15 cellular contexts compared by ENCODE assay signal in the genomic region with DNA sequence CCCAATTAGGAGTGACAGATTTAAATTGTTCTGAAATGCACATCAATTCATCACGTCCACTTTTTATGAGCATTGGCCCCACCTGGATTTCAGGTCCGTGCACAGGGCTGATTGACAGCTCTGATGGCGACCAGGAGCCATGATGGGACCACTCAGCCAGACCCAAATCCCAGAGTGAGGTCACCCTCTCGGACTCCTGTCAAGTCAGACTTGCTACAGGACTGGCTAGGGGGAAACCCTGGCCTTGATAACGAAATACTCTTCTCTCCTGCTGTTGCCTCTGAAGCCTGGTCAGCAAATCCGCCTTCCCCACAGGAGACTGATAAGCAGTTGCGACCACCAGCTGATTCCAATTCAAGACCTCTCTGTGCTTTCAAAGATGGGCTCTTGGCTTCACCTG.
DNase-seq lines count a peak whose midpoint lies in the region; ATAC-seq and TF ChIP-seq lines count a peak whose summit lies in the region.
"Had no signal": no experiment of that assay in that cellular context is flagged by ENCODE, and none has a peak within 500 bp of the region (broad histone marks: within the 10 kb centered on the region; RNA-seq: fewer than 3 reads in every experiment).

No MANE protein-coding gene starts in this region.

- intact Hi-C loops in activated CD4-positive, alpha-beta memory T cell treated with anti-CD3 and anti-CD28 coated beads for 36 hours (cut with micrococcal nuclease), result no loop called here
- intact Hi-C loops in cardiac septum (cut with DNase I) (no loop called here), posterior vena cava (cut with DNase I) (no loop called here)

- no peak overlapping the region for H3K27ac ChIP-seq in right atrium auricular region
- no peak overlapping the region for H3K27ac ChIP-seq in tibial nerve

- H3K9me3 ChIP-seq in right atrium auricular region (peaks cover 0 to 17% of the 10 kb centered on the region in 2 donors), tibial nerve (peaks cover 0 to 58% (median 7%) of the 10 kb centered on the region in 4 donors)

- peaks cover 48% of the 10 kb centered on the region for H3K36me3 Mint-ChIP-seq in activated CD4-positive, alpha-beta memory T cell treated with anti-CD3 and anti-CD28 coated beads, Interleukin-2, amount 10 ng/mL, durations not matched to agents 7 days and 5 days (ENCODE audit: low read depth)
- H3K36me3 Mint-ChIP-seq in activated CD4-positive, alpha-beta memory T cell treated with anti-CD3 and anti-CD28 coated beads for 36 hours, result peaks cover 29% of the 10 kb centered on the region

- peaks cover 18% of the 10 kb centered on the region for H3K9me3 Mint-ChIP-seq in activated CD4-positive, alpha-beta memory T cell treated with anti-CD3 and anti-CD28 coated beads, Interleukin-2, amount 10 ng/mL, durations not matched to agents 7 days and 5 days
- peaks cover 31% of the 10 kb centered on the region for H3K9me3 Mint-ChIP-seq in activated CD4-positive, alpha-beta memory T cell treated with anti-CD3 and anti-CD28 coated beads for 36 hours

- no peaks in the 10 kb centered on the region for H3K4me1 ChIP-seq in right atrium auricular region
- no peaks in the 10 kb centered on the region for H3K4me1 ChIP-seq in tibial nerve

- no peak for TF ChIP-seq POLR2A in tibial nerve (IDR thresholded peaks at IDR 0.05)

- CTCF ChIA-PET in activated CD4-positive, alpha-beta memory T cell treated with anti-CD3 and anti-CD28 coated beads, Interleukin-2, amount 10 ng/mL, durations not matched to agents 7 days and 5 days (lab: Charles Lee), result no interaction called here
- CTCF ChIA-PET in activated CD4-positive, alpha-beta memory T cell treated with anti-CD3 and anti-CD28 coated beads for 36 hours (lab: Charles Lee), result no interaction called here

- TF ChIP-seq CTCF in right atrium auricular region (IDR thresholded peaks at IDR 0.05), result no peak
- no peak for TF ChIP-seq CTCF in tibial nerve (IDR thresholded peaks at IDR 0.05)

- H3K4me1 Mint-ChIP-seq in activated CD4-positive, alpha-beta memory T cell treated with anti-CD3 and anti-CD28 coated beads, Interleukin-2, amount 10 ng/mL, durations not matched to agents 7 days and 5 days, result peaks cover 32% of the 10 kb centered on the region
- peaks cover 34% of the 10 kb centered on the region for H3K4me1 Mint-ChIP-seq in activated CD4-positive, alpha-beta memory T cell treated with anti-CD3 and anti-CD28 coated beads for 36 hours (ENCODE audit: low read depth)

- POLR2A ChIA-PET in activated CD4-positive, alpha-beta memory T cell treated with anti-CD3 and anti-CD28 coated beads, Interleukin-2, amount 10 ng/mL, durations not matched to agents 7 days and 5 days (lab: Charles Lee), result interaction anchor here (2.5 kb wide), 1 partner anchor 11 kb away, joined by 9 read pairs; no protein-coding TSS in a partner anchor
- POLR2A ChIA-PET in activated CD4-positive, alpha-beta memory T cell treated with anti-CD3 and anti-CD28 coated beads for 36 hours (lab: Charles Lee), result interaction anchor here (1.2 kb wide), 1 partner anchor 11 kb away, joined by 3 read pairs; no protein-coding TSS in a partner anchor

- 81 to 82% methylated on average over 7 of the region's 7 CpGs for WGBS in tibial nerve, 2 donors

- H3K4me3 Mint-ChIP-seq in activated CD4-positive, alpha-beta memory T cell treated with anti-CD3 and anti-CD28 coated beads, Interleukin-2, amount 10 ng/mL, durations not matched to agents 7 days and 5 days, result no peak overlapping the region
- H3K4me3 Mint-ChIP-seq in activated CD4-positive, alpha-beta memory T cell treated with anti-CD3 and anti-CD28 coated beads for 36 hours, result no peak overlapping the region

- no peaks in the 10 kb centered on the region for H3K36me3 ChIP-seq in right atrium auricular region
- H3K36me3 ChIP-seq in tibial nerve, result no peaks in the 10 kb centered on the region

- no peak for ATAC-seq in HG02852 (IDR thresholded peaks at IDR 0.05; ENCODE audit: unreplicated experiment)
- ATAC-seq in HG02610 (IDR thresholded peaks at IDR 0.05; ENCODE audit: unreplicated experiment), result no peak

- no peak overlapping the region for H3K27ac Mint-ChIP-seq in activated CD4-positive, alpha-beta memory T cell treated with anti-CD3 and anti-CD28 coated beads, Interleukin-2, amount 10 ng/mL, durations not matched to agents 7 days and 5 days
- H3K27ac Mint-ChIP-seq in activated CD4-positive, alpha-beta memory T cell treated with anti-CD3 and anti-CD28 coated beads for 36 hours, result no peak overlapping the region

- H3K4me3 ChIP-seq in right atrium auricular region (no peak overlapping the region), tibial nerve (no peak overlapping the region)

- H3K27me3 ChIP-seq in right atrium auricular region, result no peaks in the 10 kb centered on the region
- H3K27me3 ChIP-seq in tibial nerve, result no peaks in the 10 kb centered on the region

- H3K27me3 Mint-ChIP-seq in activated CD4-positive, alpha-beta memory T cell treated with anti-CD3 and anti-CD28 coated beads, Interleukin-2, amount 10 ng/mL, durations not matched to agents 7 days and 5 days, result no peaks in the 10 kb centered on the region
- no peaks in the 10 kb centered on the region for H3K27me3 Mint-ChIP-seq in activated CD4-positive, alpha-beta memory T cell treated with anti-CD3 and anti-CD28 coated beads for 36 hours
- H3K27me3 Mint-ChIP-seq: CD4-positive, alpha-beta memory T cell had no signal

- peak; percentile 7 for DNase-seq in activated CD4-positive, alpha-beta memory T cell treated with anti-CD3 and anti-CD28 coated beads, Interleukin-2, amount 10 ng/mL, durations not matched to agents 7 days and 5 days
- DNase-seq in activated CD4-positive, alpha-beta memory T cell treated with anti-CD3 and anti-CD28 coated beads for 36 hours, result no peak
- DNase-seq in cardiac septum (ENCODE audit: low spot score) (peak; percentile 29), right atrium auricular region (ENCODE audit: low spot score) (no peak), posterior vena cava (ENCODE audit: low spot score) (peak; percentile 22), tibial nerve (ENCODE audit: low spot score in 2 of 2) (no peak)
- DNase-seq: 8988T; CD4-positive, alpha-beta memory T cell; Kasumi-1; MM.1S; NCI-H187; NCI-H69; SHP77 had no signal

- TF ChIP-seq EP300 in tibial nerve (IDR thresholded peaks at IDR 0.05), result no peak

Comparison
In these comparisons a context has a peak if more than half of its experiments do, and no peak if none do; other contexts are left out.
1. DNase-seq: peak in activated CD4-positive, alpha-beta memory T cell treated with anti-CD3 and anti-CD28 coated beads, Interleukin-2, amount 10 ng/mL, durations not matched to agents 7 days and 5 days (single experiment), cardiac septum (single experiment) and posterior vena cava (single experiment); none in activated CD4-positive, alpha-beta memory T cell treated with anti-CD3 and anti-CD28 coated beads for 36 hours (single experiment), right atrium auricular region (single experiment) and tibial nerve (0 of 2).